Comparison of ENCODE assay signal across 1 cellular context in genomic region chr7:116553168-116553567, GRCh38.
TF ChIP-seq lines count a peak whose summit lies in the region.

No MANE protein-coding gene starts in this region.

TF ChIP-seq in SK-N-SH, 30 proteins besides CTCF, POLR2A, EP300 and RAD21 (continued from another document):
- no peak for TF ChIP-seq NFIC (IDR thresholded peaks at IDR 0.05; ENCODE audit: borderline replicate concordance)
- TF ChIP-seq SMC3 (IDR thresholded peaks at IDR 0.05; ENCODE audit: low read depth, low read length) = no peak
- no peak for TF ChIP-seq MAX (IDR thresholded peaks at IDR 0.05; ENCODE audit: low read depth)
- no peak for TF ChIP-seq FOXM1 (IDR thresholded peaks at IDR 0.05; ENCODE audit: low read depth)
- no peak for TF ChIP-seq REST (IDR thresholded peaks at IDR 0.05; ENCODE audit: low read depth, low read length)
- no peak for TF ChIP-seq TEAD4 (IDR thresholded peaks at IDR 0.05; ENCODE audit: borderline replicate concordance, insufficient read depth)
- no peak for TF ChIP-seq YY1 (IDR thresholded peaks at IDR 0.05; ENCODE audit: low read depth)
- no peak for TF ChIP-seq NRF1 (IDR thresholded peaks at IDR 0.05; ENCODE audit: low read depth, low read length)
- no peak for TF ChIP-seq TCF12 (IDR thresholded peaks at IDR 0.05)
- TF ChIP-seq IRF3 (IDR thresholded peaks at IDR 0.05; ENCODE audit: low read depth, low read length) = no peak
